Comparison of ENCODE assay signal across 1 cellular context in the genomic region with DNA sequence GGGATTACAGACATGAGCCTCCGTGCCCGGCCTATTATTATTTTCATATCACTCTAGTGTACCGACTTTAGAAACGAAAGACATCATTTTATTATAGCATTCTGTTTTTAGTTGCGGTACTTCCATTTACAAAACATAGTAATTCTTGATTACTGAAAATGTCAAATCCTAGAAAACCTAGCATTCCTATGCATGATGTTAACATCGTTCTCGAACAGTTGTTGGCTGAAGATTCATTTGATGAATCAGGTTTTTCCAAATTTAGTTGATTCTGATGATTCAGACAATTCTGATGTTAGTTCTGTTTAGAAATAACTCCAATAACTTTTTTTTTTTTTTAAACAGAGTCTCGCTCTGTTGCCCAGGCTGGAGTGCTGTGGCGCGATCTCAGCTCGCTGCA.
TF ChIP-seq lines count a peak whose summit lies in the region.

No MANE protein-coding gene starts in this region.

TF ChIP-seq in IMR-90, 13 proteins besides CTCF, POLR2A, EP300 and RAD21 (continued from another document):
- TF ChIP-seq, protein P1, sequence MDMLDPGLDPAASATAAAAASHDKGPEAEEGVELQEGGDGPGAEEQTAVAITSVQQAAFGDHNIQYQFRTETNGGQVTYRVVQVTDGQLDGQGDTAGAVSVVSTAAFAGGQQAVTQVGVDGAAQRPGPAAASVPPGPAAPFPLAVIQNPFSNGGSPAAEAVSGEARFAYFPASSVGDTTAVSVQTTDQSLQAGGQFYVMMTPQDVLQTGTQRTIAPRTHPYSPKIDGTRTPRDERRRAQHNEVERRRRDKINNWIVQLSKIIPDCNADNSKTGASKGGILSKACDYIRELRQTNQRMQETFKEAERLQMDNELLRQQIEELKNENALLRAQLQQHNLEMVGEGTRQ (IDR thresholded peaks at IDR 0.05; ENCODE audit: low read depth, low read length) = no peak
TF ChIP-seq in IMR-90: peak in this region for 1.
